9 cellular contexts compared by ENCODE assay signal in genomic region chr16:57304169-57305061, GRCh38. TPM values are rescaled to one million over a fixed set of nuclear protein-coding genes. Genes with fewer than 3 reads are reported as not detected.
DNase-seq lines count a peak whose midpoint lies in the region; ATAC-seq and TF ChIP-seq lines count a peak whose summit lies in the region.
"Had no signal": no experiment of that assay in that cellular context is flagged by ENCODE, and none has a peak within 500 bp of the region (broad histone marks: within the 10 kb centered on the region; RNA-seq: fewer than 3 reads in every experiment).

No MANE protein-coding gene starts in this region.

- H3K9me3 ChIP-seq in Caco-2 = no peaks in the 10 kb centered on the region
- no peaks in the 10 kb centered on the region for H3K9me3 ChIP-seq in Peyer's patch
- H3K9me3 ChIP-seq: ovary had no signal

- H3K27me3 Mint-ChIP-seq in Caco-2 (ENCODE audit: insufficient read depth, unreplicated experiment) (no peaks in the 10 kb centered on the region), progenitor cell of endocrine pancreas (peaks cover 9% of the 10 kb centered on the region)
- H3K27me3 Mint-ChIP-seq in effector memory CD8-positive, alpha-beta T cell = peaks cover 20 to 22% of the 10 kb centered on the region in 2 donors

- TF ChIP-seq CTCF in Caco-2 (IDR thresholded peaks at IDR 0.05; ENCODE audit: insufficient read depth in 1 of 2, low read depth in 1 of 2, low read length in 1 of 2, severe bottlenecking in 1 of 2, unreplicated experiment in 1 of 2) = no peak
- no peak for TF ChIP-seq CTCF in Peyer's patch (IDR thresholded peaks at IDR 0.05)
- no peak for TF ChIP-seq CTCF in progenitor cell of endocrine pancreas (IDR thresholded peaks at IDR 0.05; ENCODE audit: unreplicated experiment)

- DNase-seq in Caco-2 (peak; percentile 95 to 98), Peyer's patch (peak in 1 of 3 donors; percentile 72), fibroblast of the conjunctiva (ENCODE audit: low read depth) (peak; percentile 24), progenitor cell of endocrine pancreas (ENCODE audit: low spot score, unreplicated experiment) (no peak)
- no peak for DNase-seq in effector memory CD8-positive, alpha-beta T cell

- BruUV-seq in Caco-2 (replicated peaks; lab: Mats Ljungman, UMichigan) = no TSS peak

- H3K36me3 ChIP-seq in Caco-2 (ENCODE audit: control insufficient read depth, insufficient read depth, low read length) = no peaks in the 10 kb centered on the region
- no peaks in the 10 kb centered on the region for H3K36me3 ChIP-seq in Peyer's patch
- H3K36me3 ChIP-seq: ovary had no signal

- peak overlapping the region; percentile 48 for H3K4me3 Mint-ChIP-seq in Caco-2 (ENCODE audit: unreplicated experiment)
- no peak overlapping the region for H3K4me3 Mint-ChIP-seq in progenitor cell of endocrine pancreas (ENCODE audit: low read depth)
- H3K4me3 Mint-ChIP-seq in effector memory CD8-positive, alpha-beta T cell = peak overlapping the region in 1 of 2 donors; percentile 48

- no peak for TF ChIP-seq POLR2A in Peyer's patch (IDR thresholded peaks at IDR 0.05)

- no peak overlapping the region for H3K4me3 ChIP-seq in Caco-2 (ENCODE audit: low read depth, low read length)
- no peak overlapping the region for H3K4me3 ChIP-seq in Peyer's patch
- H3K4me3 ChIP-seq: ovary had no signal

- intact Hi-C loops in Caco-2 (cut with micrococcal nuclease; ENCODE audit: unreplicated experiment) = loop anchor here (1.0 kb wide), 4 partner anchors 14 to 118 kb away; no protein-coding TSS in a partner anchor

- peak overlapping the region; percentile 14 to 50 (median 26) for H3K27ac ChIP-seq in Peyer's patch

- H3K27me3 ChIP-seq in Caco-2 (replicated peaks; ENCODE audit: control insufficient read depth, insufficient read depth, low read length) (no peaks in the 10 kb centered on the region), Peyer's patch (no peaks in the 10 kb centered on the region)
- H3K27me3 ChIP-seq: ovary had no signal

- CTCF ChIA-PET in Caco-2 (lab: Charles Lee) = interaction anchor here (0.6 to 3.6 kb wide), 9 partner anchors 12 to 219 kb away, joined by 3 to 83 read pairs (median 3); partner anchors contain the start of genes CIAPIN1 and COQ9

- H3K4me1 ChIP-seq in Caco-2 (peaks cover 24% of the 10 kb centered on the region), Peyer's patch (peaks cover 0 to 17% (median 5%) of the 10 kb centered on the region in 4 donors)

- H3K9me3 Mint-ChIP-seq in Caco-2 (ENCODE audit: unreplicated experiment) (no peaks in the 10 kb centered on the region), progenitor cell of endocrine pancreas (ENCODE audit: low read depth) (no peaks in the 10 kb centered on the region)
- no peaks in the 10 kb centered on the region for H3K9me3 Mint-ChIP-seq in effector memory CD8-positive, alpha-beta T cell

- H3K4me1 Mint-ChIP-seq in Caco-2 (ENCODE audit: low read depth, unreplicated experiment) = peaks cover 41% of the 10 kb centered on the region
- peaks cover 9% of the 10 kb centered on the region for H3K4me1 Mint-ChIP-seq in progenitor cell of endocrine pancreas (ENCODE audit: low read depth)
- H3K4me1 Mint-ChIP-seq in effector memory CD8-positive, alpha-beta T cell (ENCODE audit: low read depth in 2 of 2) = peaks cover 0 to 20% of the 10 kb centered on the region in 2 donors

- POLR2A ChIA-PET in Caco-2 (lab: Charles Lee) = interaction anchor here (0.5 to 1.6 kb wide), 6 partner anchors 12 to 647 kb away, joined by 3 to 6 read pairs (median 4); partner anchors contain the start of genes CIAPIN1 and COQ9

- ATAC-seq in effector memory CD8-positive, alpha-beta T cell (replicated peaks) = no peak
- ATAC-seq in HG02884 (IDR thresholded peaks at IDR 0.05; ENCODE audit: unreplicated experiment) = no peak
- ATAC-seq in HG02571 (IDR thresholded peaks at IDR 0.05; ENCODE audit: unreplicated experiment) = no peak
- no peak for ATAC-seq in HG03108 (IDR thresholded peaks at IDR 0.05; ENCODE audit: unreplicated experiment)

- peak overlapping the region; percentile 97 for H3K27ac Mint-ChIP-seq in Caco-2 (ENCODE audit: unreplicated experiment)
- peak overlapping the region; percentile 87 for H3K27ac Mint-ChIP-seq in progenitor cell of endocrine pancreas
- peak overlapping the region in 1 of 2 donors; percentile 90 for H3K27ac Mint-ChIP-seq in effector memory CD8-positive, alpha-beta T cell

- H3K36me3 Mint-ChIP-seq in Caco-2 (ENCODE audit: insufficient read depth, unreplicated experiment) = peaks cover 17% of the 10 kb centered on the region
- no peaks in the 10 kb centered on the region for H3K36me3 Mint-ChIP-seq in progenitor cell of endocrine pancreas (ENCODE audit: insufficient read depth)
- H3K36me3 Mint-ChIP-seq in effector memory CD8-positive, alpha-beta T cell (ENCODE audit: insufficient read depth) = no peaks in the 10 kb centered on the region

RNA-seq across cellular contexts. Expression of gene PLLP, which starts 19.9 kb away (rescaled TPM):
- total RNA-seq in Caco-2 (2022) = 53.0 and 54.0 TPM in 2 replicates
- total RNA-seq in Peyer's patch = 100 to 1,000 TPM in 3 of 4 donors, 1 to 10 TPM in 1; 1.7 to 152 (median 126) TPM
- total RNA-seq in progenitor cell of endocrine pancreas = 1.6 and 2.9 TPM in 2 replicates

RNA-seq across cellular contexts. Expression of gene CCL22, which starts 54.2 kb away (rescaled TPM):
- 0.44 and 0.68 TPM in 2 replicates for total RNA-seq in Caco-2 (2022)
- 1 to 10 TPM in 1 of 4 donors, under 1 TPM in 1, not detected in 2; 0.40 to 3.3 TPM for total RNA-seq in Peyer's patch
- not detected in 2 replicates for total RNA-seq in progenitor cell of endocrine pancreas

RNA-seq across cellular contexts. Expression of gene ARL2BP, which starts 59.4 kb away (rescaled TPM):
- 38.5 and 47.6 TPM in 2 replicates for total RNA-seq in Caco-2 (2022)
- total RNA-seq in Peyer's patch = 10 to 100 TPM; 25.2 to 55.3 (median 31.5) TPM
- 40.7 and 43.0 TPM in 2 replicates for total RNA-seq in progenitor cell of endocrine pancreas

Comparison
In these comparisons a context has a peak if more than half of its experiments do, and no peak if none do; other contexts are left out.
1. DNase-seq: peak in Caco-2 (2 of 2) and fibroblast of the conjunctiva (single experiment); none in progenitor cell of endocrine pancreas (single experiment) and effector memory CD8-positive, alpha-beta T cell (0 of 3).